ENCODE assay signal across 19 cellular contexts in genomic region chr20:49965781-49966304, GRCh38. TPM values are rescaled to one million over a fixed set of nuclear protein-coding genes. Genes with fewer than 3 reads are reported as not detected.
DNase-seq lines count a peak whose midpoint lies in the region; TF ChIP-seq lines count a peak whose summit lies in the region.
"Had no signal": no experiment of that assay in that cellular context is flagged by ENCODE, and none has a peak within 500 bp of the region (broad histone marks: within the 10 kb centered on the region; RNA-seq: fewer than 3 reads in every experiment).

No MANE protein-coding gene starts in this region.

- POLR2A ChIA-PET in HEK293 (lab: Yijun Ruan, JAX) = no interaction called here

- DNase-seq in NB4 (ENCODE audit: low read depth) = peak; percentile 33
- DNase-seq in epithelial cell of prostate (ENCODE audit: low read depth, low spot score) = no peak
- peak; percentile 4 for DNase-seq in sigmoid colon
- DNase-seq in stimulated activated naive CD4-positive, alpha-beta T cell (lab: John Stamatoyannopoulos, UW) = no peak
- no peak for DNase-seq in NCI-H526 treated with DMSO at 0.1 percent for 48 hours (lab: John Stamatoyannopoulos, UW)
- no peak for DNase-seq in NCI-H2171 treated with DMSO at 0.1 percent for 48 hours (lab: John Stamatoyannopoulos, UW)
- DNase-seq: BE2C; CD8-positive, alpha-beta T cell; DND-41; GF-D8; GM23248; KG1; MG63; NCI-H1417 treated with DMSO at 0.1 percent for 48 hours; NCI-H2081; NCI-H2227 treated with DMSO at 0.1 percent for 48 hours; NCI-H526; Right ventricle myocardium superior had no signal

- H3K27me3 ChIP-seq in sigmoid colon = no peaks in the 10 kb centered on the region
- H3K27me3 ChIP-seq: BE2C, MG63 had no signal

- H3K9me3 ChIP-seq in HEK293 (ENCODE audit: control insufficient read depth, insufficient read depth, low read depth, low read length) = no peaks in the 10 kb centered on the region
- H3K9me3 ChIP-seq in sigmoid colon = no peaks in the 10 kb centered on the region
- H3K9me3 ChIP-seq: BE2C, MG63 had no signal

- H3K4me1 ChIP-seq in HEK293 (ENCODE audit: control insufficient read depth, insufficient read depth, low read length) = no peaks in the 10 kb centered on the region
- no peaks in the 10 kb centered on the region for H3K4me1 ChIP-seq in sigmoid colon
- H3K4me1 ChIP-seq: BE2C had no signal

- intact Hi-C loops in sigmoid colon (cut with DNase I) = no loop called here

- H3K4me3 ChIP-seq in HEK293 (ENCODE audit: low read depth, low read length) (no peak overlapping the region), NB4 (ENCODE audit: low read depth, low read length) (no peak overlapping the region), sigmoid colon (no peak overlapping the region)
- H3K4me3 ChIP-seq: GM23248, MG63 had no signal

- WGBS in sigmoid colon, 2 donors = 52 to 77% methylated on average over 9 of the region's 9 CpGs

- CTCF ChIA-PET in HEK293 (lab: Yijun Ruan, JAX) = interaction anchor here (0.6 to 3.6 kb wide), 15 partner anchors 8 to 226 kb away, joined by 3 to 21 read pairs (median 5); partner anchors contain the start of gene RNF114

- H3K36me3 ChIP-seq in HEK293 (ENCODE audit: control insufficient read depth in 2 of 2, insufficient read depth in 1 of 2, low read length in 2 of 2) (no peaks in the 10 kb centered on the region; a peak in 1 of 3 replicates), sigmoid colon (peaks cover 0 to 15% (median 0%) of the 10 kb centered on the region in 4 donors)
- H3K36me3 ChIP-seq: BE2C had no signal

- TF ChIP-seq CTCF in HEK293 (tag by site-specific recombination; IDR thresholded peaks at IDR 0.05) (no peak), NB4 (IDR thresholded peaks at IDR 0.05; ENCODE audit: low read depth, low read length) (no peak), sigmoid colon (IDR thresholded peaks at IDR 0.05) (no peak)

- H3K27ac ChIP-seq in HEK293 (ENCODE audit: extremely low read depth, low read depth, low read length) (no peak overlapping the region), epithelial cell of prostate (peak overlapping the region; percentile 58), sigmoid colon (no peak overlapping the region)
- H3K27ac ChIP-seq: GM23248 had no signal

- TF ChIP-seq EP300 in sigmoid colon (IDR thresholded peaks at IDR 0.05) = no peak

- no peak for TF ChIP-seq POLR2A in NB4 (IDR thresholded peaks at IDR 0.05; ENCODE audit: extremely low read depth, insufficient read length)
- no peak for TF ChIP-seq POLR2A in sigmoid colon (IDR thresholded peaks at IDR 0.05)

TF ChIP-seq in HEK293, 187 proteins besides CTCF, POLR2A, EP300 and RAD21:
- TF ChIP-seq ZBTB17 (tag by site-specific recombination; IDR thresholded peaks at IDR 0.05) (no peak), ZBTB20 (tag by site-specific recombination; IDR thresholded peaks at IDR 0.05) (0 out of 2 replicates have a peak, but pooled peaks have one; percentile 16)

RNA-seq across cellular contexts. Expression of gene SNAI1, which starts 16.9 kb away (rescaled TPM):
- total RNA-seq in sigmoid colon = 1 to 10 TPM; 1.1 to 2.6 (median 1.8) TPM
- polyA plus RNA-seq in sigmoid colon = 1 to 10 TPM in 1 of 3 donors, under 1 TPM in 2; 0.60 to 2.9 (median 0.69) TPM

RNA-seq across cellular contexts. Expression of gene RNF114, which starts 29.6 kb away (rescaled TPM):
- 100 to 1,000 TPM; 121 to 151 (median 136) TPM for total RNA-seq in sigmoid colon
- 10 to 100 TPM; 59.5 to 61.7 (median 61.0) TPM for polyA plus RNA-seq in sigmoid colon

RNA-seq across cellular contexts. Expression of gene SPATA2, which starts 50.5 kb away (rescaled TPM):
- total RNA-seq in sigmoid colon = 1 to 10 TPM; 2.1 to 4.7 (median 2.7) TPM
- 10 to 100 TPM; 10.7 to 12.5 (median 10.8) TPM for polyA plus RNA-seq in sigmoid colon

Comparison
In these comparisons a context has a peak if more than half of its experiments do, and no peak if none do; other contexts are left out.
1. DNase-seq: peak in NB4 (single experiment) and sigmoid colon (single experiment); none in epithelial cell of prostate (single experiment), stimulated activated naive CD4-positive, alpha-beta T cell (0 of 6), NCI-H526 treated with DMSO at 0.1 percent for 48 hours (single experiment) and NCI-H2171 treated with DMSO at 0.1 percent for 48 hours (single experiment).